1 cellular context compared by ENCODE assay signal in the genomic region with DNA sequence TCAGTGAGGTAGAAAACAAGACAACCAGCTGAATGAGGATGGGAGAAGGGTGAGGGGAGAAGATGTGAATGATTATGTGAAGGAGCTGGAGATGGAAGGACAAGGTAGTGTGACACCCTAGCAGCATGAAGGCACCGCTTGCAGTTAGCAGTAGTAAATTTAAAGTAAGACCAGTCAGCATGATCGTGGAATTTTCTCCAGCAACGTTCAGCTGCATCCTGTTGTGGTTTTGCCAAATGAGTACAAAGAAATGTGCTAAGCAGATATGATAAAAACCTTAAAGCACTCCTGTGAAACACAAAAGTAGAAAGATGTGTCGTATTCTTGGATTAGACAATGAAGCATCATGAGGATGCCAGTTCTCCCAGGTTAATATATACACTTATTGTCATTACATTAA.
TF ChIP-seq lines count a peak whose summit lies in the region.

No MANE protein-coding gene starts in this region.

TF ChIP-seq in HepG2, 621 proteins besides CTCF, POLR2A, EP300 and RAD21 (continued from another document):
- no peak for TF ChIP-seq ZNF136 (CRISPR knock-in tag; IDR thresholded peaks at IDR 0.05; ENCODE audit: low read depth)
- TF ChIP-seq, protein P1, sequence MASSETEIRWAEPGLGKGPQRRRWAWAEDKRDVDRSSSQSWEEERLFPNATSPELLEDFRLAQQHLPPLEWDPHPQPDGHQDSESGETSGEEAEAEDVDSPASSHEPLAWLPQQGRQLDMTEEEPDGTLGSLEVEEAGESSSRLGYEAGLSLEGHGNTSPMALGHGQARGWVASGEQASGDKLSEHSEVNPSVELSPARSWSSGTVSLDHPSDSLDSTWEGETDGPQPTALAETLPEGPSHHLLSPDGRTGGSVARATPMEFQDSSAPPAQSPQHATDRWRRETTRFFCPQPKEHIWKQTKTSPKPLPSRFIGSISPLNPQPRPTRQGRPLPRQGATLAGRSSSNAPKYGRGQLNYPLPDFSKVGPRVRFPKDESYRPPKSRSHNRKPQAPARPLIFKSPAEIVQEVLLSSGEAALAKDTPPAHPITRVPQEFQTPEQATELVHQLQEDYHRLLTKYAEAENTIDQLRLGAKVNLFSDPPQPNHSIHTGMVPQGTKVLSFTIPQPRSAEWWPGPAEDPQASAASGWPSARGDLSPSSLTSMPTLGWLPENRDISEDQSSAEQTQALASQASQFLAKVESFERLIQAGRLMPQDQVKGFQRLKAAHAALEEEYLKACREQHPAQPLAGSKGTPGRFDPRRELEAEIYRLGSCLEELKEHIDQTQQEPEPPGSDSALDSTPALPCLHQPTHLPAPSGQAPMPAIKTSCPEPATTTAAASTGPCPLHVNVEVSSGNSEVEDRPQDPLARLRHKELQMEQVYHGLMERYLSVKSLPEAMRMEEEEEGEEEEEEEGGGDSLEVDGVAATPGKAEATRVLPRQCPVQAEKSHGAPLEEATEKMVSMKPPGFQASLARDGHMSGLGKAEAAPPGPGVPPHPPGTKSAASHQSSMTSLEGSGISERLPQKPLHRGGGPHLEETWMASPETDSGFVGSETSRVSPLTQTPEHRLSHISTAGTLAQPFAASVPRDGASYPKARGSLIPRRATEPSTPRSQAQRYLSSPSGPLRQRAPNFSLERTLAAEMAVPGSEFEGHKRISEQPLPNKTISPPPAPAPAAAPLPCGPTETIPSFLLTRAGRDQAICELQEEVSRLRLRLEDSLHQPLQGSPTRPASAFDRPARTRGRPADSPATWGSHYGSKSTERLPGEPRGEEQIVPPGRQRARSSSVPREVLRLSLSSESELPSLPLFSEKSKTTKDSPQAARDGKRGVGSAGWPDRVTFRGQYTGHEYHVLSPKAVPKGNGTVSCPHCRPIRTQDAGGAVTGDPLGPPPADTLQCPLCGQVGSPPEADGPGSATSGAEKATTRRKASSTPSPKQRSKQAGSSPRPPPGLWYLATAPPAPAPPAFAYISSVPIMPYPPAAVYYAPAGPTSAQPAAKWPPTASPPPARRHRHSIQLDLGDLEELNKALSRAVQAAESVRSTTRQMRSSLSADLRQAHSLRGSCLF (CRISPR knock-in tag; IDR thresholded peaks at IDR 0.05; ENCODE audit: borderline replicate concordance): no peak
- no peak for TF ChIP-seq PHF8 (CRISPR knock-in tag; IDR thresholded peaks at IDR 0.05)
- TF ChIP-seq, protein P2, sequence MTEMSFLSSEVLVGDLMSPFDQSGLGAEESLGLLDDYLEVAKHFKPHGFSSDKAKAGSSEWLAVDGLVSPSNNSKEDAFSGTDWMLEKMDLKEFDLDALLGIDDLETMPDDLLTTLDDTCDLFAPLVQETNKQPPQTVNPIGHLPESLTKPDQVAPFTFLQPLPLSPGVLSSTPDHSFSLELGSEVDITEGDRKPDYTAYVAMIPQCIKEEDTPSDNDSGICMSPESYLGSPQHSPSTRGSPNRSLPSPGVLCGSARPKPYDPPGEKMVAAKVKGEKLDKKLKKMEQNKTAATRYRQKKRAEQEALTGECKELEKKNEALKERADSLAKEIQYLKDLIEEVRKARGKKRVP (CRISPR knock-in tag; IDR thresholded peaks at IDR 0.05): no peak
- no peak for TF ChIP-seq RFX5 (IDR thresholded peaks at IDR 0.05; ENCODE audit: low read depth, low read length)
- TF ChIP-seq, protein P3, sequence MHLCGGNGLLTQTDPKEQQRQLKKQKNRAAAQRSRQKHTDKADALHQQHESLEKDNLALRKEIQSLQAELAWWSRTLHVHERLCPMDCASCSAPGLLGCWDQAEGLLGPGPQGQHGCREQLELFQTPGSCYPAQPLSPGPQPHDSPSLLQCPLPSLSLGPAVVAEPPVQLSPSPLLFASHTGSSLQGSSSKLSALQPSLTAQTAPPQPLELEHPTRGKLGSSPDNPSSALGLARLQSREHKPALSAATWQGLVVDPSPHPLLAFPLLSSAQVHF (CRISPR knock-in tag; IDR thresholded peaks at IDR 0.05): no peak
- TF ChIP-seq TARDBP (CRISPR knock-in tag; IDR thresholded peaks at IDR 0.05): no peak
- no peak for TF ChIP-seq ZNF737 (CRISPR knock-in tag; IDR thresholded peaks at IDR 0.05; ENCODE audit: borderline replicate concordance)
- TF ChIP-seq HOXA9 (CRISPR knock-in tag; IDR thresholded peaks at IDR 0.05; ENCODE audit: borderline replicate concordance): no peak
- TF ChIP-seq ESRRA (CRISPR knock-in tag; IDR thresholded peaks at IDR 0.05; ENCODE audit: low read depth): no peak
TF ChIP-seq in HepG2: peak in this region for 0.
